ENCODE assay signal across 10 cellular contexts in genomic region chr14:64938972-64939816, GRCh38. TPM values are rescaled to one million over a fixed set of nuclear protein-coding genes. Genes with fewer than 3 reads are reported as not detected.
DNase-seq lines count a peak whose midpoint lies in the region; ATAC-seq and TF ChIP-seq lines count a peak whose summit lies in the region.
"Had no signal": no experiment of that assay in that cellular context is flagged by ENCODE, and none has a peak within 500 bp of the region (broad histone marks: within the 10 kb centered on the region; RNA-seq: fewer than 3 reads in every experiment).

No MANE protein-coding gene starts in this region.

- H2AFZ ChIP-seq in smooth muscle cell (ENCODE audit: low read depth) = no peak overlapping the region

- intact Hi-C loops in left colon (cut with DNase I, micrococcal nuclease) = no loop called here

- DNase-seq in DMS53 (lab: John Stamatoyannopoulos, UW) = peak; percentile 73
- peak; percentile 77 for DNase-seq in NCI-H2196 (lab: John Stamatoyannopoulos, UW; ENCODE audit: unreplicated experiment)
- DNase-seq in left colon = peak; percentile 49 to 66
- DNase-seq in smooth muscle cell (lab: John Stamatoyannopoulos, UW; ENCODE audit: unreplicated experiment) = no peak
- DNase-seq in central memory CD4-positive, alpha-beta T cell = no peak
- DNase-seq: DMS79, Karpas-422 had no signal

- no peaks in the 10 kb centered on the region for H3K4me1 ChIP-seq in smooth muscle cell (ENCODE audit: low read depth)

- peak; percentile 17 for ATAC-seq in left colon
- ATAC-seq in HG02973 (IDR thresholded peaks at IDR 0.05; ENCODE audit: unreplicated experiment) = no peak

- H3K9me3 ChIP-seq in smooth muscle cell (replicated peaks; ENCODE audit: low read depth) = no peaks in the 10 kb centered on the region
- H3K9me3 ChIP-seq: neutrophil, thoracic aorta had no signal

- H3K4me3 ChIP-seq in smooth muscle cell = no peak overlapping the region
- H3K4me3 ChIP-seq: thoracic aorta had no signal

- H3K27me3 ChIP-seq in smooth muscle cell (ENCODE audit: low read depth) = no peaks in the 10 kb centered on the region
- H3K27me3 ChIP-seq: neutrophil had no signal

- 95% methylated on average over 17 of the region's 17 CpGs for WGBS in smooth muscle cell (ENCODE audit: low lambda C conversion rate)

- no peak overlapping the region for H3K27ac ChIP-seq in smooth muscle cell (ENCODE audit: low read depth)
- H3K27ac ChIP-seq: neutrophil, thoracic aorta had no signal

- H3K79me2 ChIP-seq in smooth muscle cell (ENCODE audit: low read depth) = no peaks in the 10 kb centered on the region

- no peak overlapping the region for H3K4me2 ChIP-seq in smooth muscle cell

- H3K9ac ChIP-seq in smooth muscle cell (ENCODE audit: low read depth) = no peak overlapping the region

- no peak for TF ChIP-seq CTCF in smooth muscle cell (IDR thresholded peaks at IDR 0.05; ENCODE audit: borderline replicate concordance, insufficient read depth, poor library complexity, severe bottlenecking)

- H3F3A ChIP-seq in smooth muscle cell (ENCODE audit: low read depth) = no peaks in the 10 kb centered on the region

- H4K20me1 ChIP-seq in smooth muscle cell (ENCODE audit: low read depth) = peaks cover 27% of the 10 kb centered on the region

- no peaks in the 10 kb centered on the region for H3K36me3 ChIP-seq in smooth muscle cell (ENCODE audit: low read depth)

RNA-seq across cellular contexts. Expression of gene GPX2, which starts 3.4 kb away (rescaled TPM):
- total RNA-seq in left colon (100 to 1,000 TPM; 172 to 672 TPM), smooth muscle cell (0.85 and 3.6 TPM in 2 replicates)
- polyA plus RNA-seq in smooth muscle cell = 0.30 and 1.3 TPM in 2 replicates

RNA-seq across cellular contexts. Expression of gene CHURC1, which starts 24.9 kb away (rescaled TPM):
- total RNA-seq in left colon = 10 to 100 TPM; 48.6 to 50.8 TPM
- total RNA-seq in smooth muscle cell = 31.8 and 48.8 TPM in 2 replicates
- 102 and 121 TPM in 2 replicates for polyA plus RNA-seq in smooth muscle cell

RNA-seq across cellular contexts. Expression of gene RAB15, which starts 32.9 kb away (rescaled TPM):
- total RNA-seq in left colon (10 to 100 TPM; 25.9 to 40.3 TPM), smooth muscle cell (7.1 and 10.3 TPM in 2 replicates)
- polyA plus RNA-seq in smooth muscle cell = 7.7 and 16.7 TPM in 2 replicates

RNA-seq across cellular contexts. Expression of gene FNTB, which starts 47.5 kb away (rescaled TPM):
- total RNA-seq in left colon (10 to 100 TPM; 11.0 to 14.2 TPM), smooth muscle cell (9.3 and 11.0 TPM in 2 replicates)
- 14.8 and 16.3 TPM in 2 replicates for polyA plus RNA-seq in smooth muscle cell

RNA-seq across cellular contexts. Expression of gene SPTB, which starts 59.5 kb away (rescaled TPM):
- under 1 TPM; 0.34 to 0.42 TPM for total RNA-seq in left colon
- 0.18 and 3.3 TPM in 2 replicates for total RNA-seq in smooth muscle cell
- 0.25 and 0.70 TPM in 2 replicates for polyA plus RNA-seq in smooth muscle cell

Comparison
In these comparisons a context has a peak if more than half of its experiments do, and no peak if none do; other contexts are left out.
1. DNase-seq: peak in DMS53 (single experiment), NCI-H2196 (single experiment) and left colon (2 of 2); none in smooth muscle cell (single experiment) and central memory CD4-positive, alpha-beta T cell (single experiment).
2. RNA of gene GPX2, which starts 3.4 kb away (total RNA-seq): 172 to 672 TPM in left colon; 0.85 to 3.6 TPM in smooth muscle cell; every median in the first group is over 10 times any median in the second.